Comparison of ENCODE assay signal across 15 cellular contexts in genomic region chr1:171127481-171127880, GRCh38. TPM values are rescaled to one million over a fixed set of nuclear protein-coding genes. Genes with fewer than 3 reads are reported as not detected.
DNase-seq lines count a peak whose midpoint lies in the region; ATAC-seq and TF ChIP-seq lines count a peak whose summit lies in the region.
"Had no signal": no experiment of that assay in that cellular context is flagged by ENCODE, and none has a peak within 500 bp of the region (broad histone marks: within the 10 kb centered on the region; RNA-seq: fewer than 3 reads in every experiment).

No MANE protein-coding gene starts in this region.

- peaks cover 7% of the 10 kb centered on the region; the same call in 1 of the 2 replicates for H3K9me3 ChIP-seq in AG04450 (ENCODE audit: control insufficient read depth, insufficient read depth, low read length)
- H3K9me3 ChIP-seq: testis had no signal

- DNase-seq in AG04450 (ENCODE audit: low read depth, low spot score) (peak; percentile 77), HFFc6 (peak; percentile 38), chondrocyte (ENCODE audit: low spot score) (no peak), kidney glomerular epithelial cell (lab: John Stamatoyannopoulos, UW) (peak; percentile 20), nucleus accumbens (lab: John Stamatoyannopoulos, UW) (no peak)
- DNase-seq in effector CD4-positive, alpha-beta T cell: no peak
- DNase-seq: activated CD4-positive, alpha-beta memory T cell treated with anti-CD3 and anti-CD28 coated beads for 36 hours; effector memory CD4-positive, alpha-beta T cell; NCI-H2029; SHP77; testis had no signal

- no peak overlapping the region for H3K4me3 Mint-ChIP-seq in HFFc6
- H3K4me3 Mint-ChIP-seq in chondrocyte (ENCODE audit: unreplicated experiment): no peak overlapping the region
- H3K4me3 Mint-ChIP-seq in stimulated activated memory B cell treated with anti-CD40 and anti-IgM and Interleukin-4, amounts not matched to agents 10 μg/mL and 1 μg/mL and 100 μg/mL, for 72 hours: no peak overlapping the region
- H3K4me3 Mint-ChIP-seq: activated CD4-positive, alpha-beta memory T cell treated with anti-CD3 and anti-CD28 coated beads for 36 hours; activated T-helper 1 cell treated with anti-CD3 and anti-CD28 coated beads, Interleukin-12 subunit alpha, Interleukin-12 subunit beta, Interleukin-2, Interleukin-4 antibody, amounts not matched to agents 30 ng/mL and 10 ng/mL and 1 ng/mL, durations not matched to agents 14 hours and 24 hours and 36 hours had no signal

- no peak overlapping the region for H3K4me3 ChIP-seq in AG04450 (ENCODE audit: low read depth, low read length)
- H3K4me3 ChIP-seq: testis had no signal

- CTCF ChIA-PET in AG04450 (lab: Charles Lee): interaction anchor here (1.2 to 1.6 kb wide), 3 partner anchors 15 to 118 kb away, joined by 3 to 7 read pairs (median 4); no protein-coding TSS in a partner anchor

- no peaks in the 10 kb centered on the region for H3K27me3 ChIP-seq in AG04450 (ENCODE audit: control insufficient read depth, insufficient read depth, low read length)
- H3K27me3 ChIP-seq: testis had no signal

- H3K27ac ChIP-seq in AG04450 (ENCODE audit: low read depth, low read length): peak overlapping the region; percentile 66
- H3K27ac ChIP-seq: testis had no signal

- TF ChIP-seq CTCF in AG04450 (IDR thresholded peaks at IDR 0.05; ENCODE audit: low read depth, low read length): no peak
- no peak for TF ChIP-seq CTCF in HFFc6 (IDR thresholded peaks at IDR 0.05)
- TF ChIP-seq CTCF in chondrocyte (IDR thresholded peaks at IDR 0.05): no peak

- H3K36me3 Mint-ChIP-seq in HFFc6 (ENCODE audit: low read depth) (no peaks in the 10 kb centered on the region), chondrocyte (ENCODE audit: low read depth) (peaks cover 15% of the 10 kb centered on the region)
- H3K36me3 Mint-ChIP-seq in stimulated activated memory B cell treated with anti-CD40 and anti-IgM and Interleukin-4, amounts not matched to agents 10 μg/mL and 1 μg/mL and 100 μg/mL, for 72 hours: no peaks in the 10 kb centered on the region
- H3K36me3 Mint-ChIP-seq: activated CD4-positive, alpha-beta memory T cell treated with anti-CD3 and anti-CD28 coated beads for 36 hours had no signal

- POLR2A ChIA-PET in AG04450 (lab: Yijun Ruan, JAX): interaction anchor here (1.4 to 1.6 kb wide), 2 partner anchors 14 to 15 kb away, joined by 5 read pairs; no protein-coding TSS in a partner anchor

- H3K4me1 Mint-ChIP-seq in HFFc6 (ENCODE audit: low read depth) (peaks cover 9% of the 10 kb centered on the region), chondrocyte (ENCODE audit: low read depth) (peaks cover 49% of the 10 kb centered on the region)
- H3K4me1 Mint-ChIP-seq in stimulated activated memory B cell treated with anti-CD40 and anti-IgM and Interleukin-4, amounts not matched to agents 10 μg/mL and 1 μg/mL and 100 μg/mL, for 72 hours: no peaks in the 10 kb centered on the region

- H3K27ac Mint-ChIP-seq in HFFc6: no peak overlapping the region
- peak overlapping the region; percentile 78 for H3K27ac Mint-ChIP-seq in chondrocyte (ENCODE audit: unreplicated experiment)
- H3K27ac Mint-ChIP-seq in stimulated activated memory B cell treated with anti-CD40 and anti-IgM and Interleukin-4, amounts not matched to agents 10 μg/mL and 1 μg/mL and 100 μg/mL, for 72 hours: no peak overlapping the region
- H3K27ac Mint-ChIP-seq: activated CD4-positive, alpha-beta memory T cell treated with anti-CD3 and anti-CD28 coated beads for 36 hours; activated T-helper 1 cell treated with anti-CD3 and anti-CD28 coated beads, Interleukin-12 subunit alpha, Interleukin-12 subunit beta, Interleukin-2, Interleukin-4 antibody, amounts not matched to agents 30 ng/mL and 10 ng/mL and 1 ng/mL, durations not matched to agents 14 hours and 24 hours and 36 hours had no signal

- ATAC-seq in HG03039 (IDR thresholded peaks at IDR 0.05; ENCODE audit: unreplicated experiment): no peak
- ATAC-seq in stimulated activated memory B cell treated with anti-CD40 and anti-IgM and Interleukin-4, amounts not matched to agents 10 μg/mL and 1 μg/mL and 100 μg/mL, for 72 hours: no peak

- H3K9me3 Mint-ChIP-seq in HFFc6: no peaks in the 10 kb centered on the region
- H3K9me3 Mint-ChIP-seq in chondrocyte (ENCODE audit: low read depth): peaks cover 20% of the 10 kb centered on the region
- peaks cover 8% of the 10 kb centered on the region for H3K9me3 Mint-ChIP-seq in stimulated activated memory B cell treated with anti-CD40 and anti-IgM and Interleukin-4, amounts not matched to agents 10 μg/mL and 1 μg/mL and 100 μg/mL, for 72 hours
- H3K9me3 Mint-ChIP-seq: activated T-helper 1 cell treated with anti-CD3 and anti-CD28 coated beads, Interleukin-12 subunit alpha, Interleukin-12 subunit beta, Interleukin-2, Interleukin-4 antibody, amounts not matched to agents 30 ng/mL and 10 ng/mL and 1 ng/mL, durations not matched to agents 14 hours and 24 hours and 36 hours had no signal

- H3K27me3 Mint-ChIP-seq in HFFc6 (ENCODE audit: insufficient read depth): peaks cover 11% of the 10 kb centered on the region
- no peaks in the 10 kb centered on the region for H3K27me3 Mint-ChIP-seq in chondrocyte (ENCODE audit: low read depth)
- peaks cover 32% of the 10 kb centered on the region for H3K27me3 Mint-ChIP-seq in stimulated activated memory B cell treated with anti-CD40 and anti-IgM and Interleukin-4, amounts not matched to agents 10 μg/mL and 1 μg/mL and 100 μg/mL, for 72 hours

RNA-seq across cellular contexts. Expression of gene FMO3, which starts 36.8 kb away (rescaled TPM):
- 2.8 and 3.0 TPM in 2 replicates for polyA plus RNA-seq in AG04450 (2011; rRNA removed)
- 0.51 and 1.4 TPM in 2 replicates for polyA minus RNA-seq in AG04450 (2011; rRNA and poly(A)+ RNA removed)
- under 1 TPM in 4 of 6 experiments, not detected in 2; 0.23 to 0.89 (median 0.40) TPM for total RNA-seq in HFFc6 (2021; fragmentation: NEBNext Ultra II Directional; extraction: Animal tissue kit (Norgen Biotek cat#: 25700))
- 0.21 to 0.31 TPM (median 0.27 TPM) in 3 replicates for total RNA-seq in chondrocyte
- total RNA-seq: activated CD4-positive, alpha-beta memory T cell treated with anti-CD3 and anti-CD28 coated beads for 36 hours; activated T-helper 1 cell treated with anti-CD3 and anti-CD28 coated beads, Interleukin-12 subunit alpha, Interleukin-12 subunit beta, Interleukin-2, Interleukin-4 antibody, amounts not matched to agents 30 ng/mL and 10 ng/mL and 1 ng/mL, durations not matched to agents 14 hours and 24 hours and 36 hours; lung microvascular endothelial cell had no signal

RNA-seq across cellular contexts. Expression of gene FMO2, which starts 57.6 kb away (rescaled TPM):
- 2.0 and 2.6 TPM in 2 replicates for polyA plus RNA-seq in AG04450 (2011; rRNA removed)
- 2.1 and 2.3 TPM in 2 replicates for polyA minus RNA-seq in AG04450 (2011; rRNA and poly(A)+ RNA removed)
- not detected for total RNA-seq in HFFc6 (2021; fragmentation: NEBNext Ultra II Directional; extraction: Animal tissue kit (Norgen Biotek cat#: 25700))
- 0.24 to 0.87 TPM (median 0.55 TPM) in 3 replicates for total RNA-seq in chondrocyte
- total RNA-seq: activated CD4-positive, alpha-beta memory T cell treated with anti-CD3 and anti-CD28 coated beads for 36 hours; activated T-helper 1 cell treated with anti-CD3 and anti-CD28 coated beads, Interleukin-12 subunit alpha, Interleukin-12 subunit beta, Interleukin-2, Interleukin-4 antibody, amounts not matched to agents 30 ng/mL and 10 ng/mL and 1 ng/mL, durations not matched to agents 14 hours and 24 hours and 36 hours had no signal

Comparison
In these comparisons a context has a peak if more than half of its experiments do, and no peak if none do; other contexts are left out.
1. DNase-seq: peak in AG04450 (single experiment), HFFc6 (single experiment) and kidney glomerular epithelial cell (single experiment); none in chondrocyte (single experiment), effector CD4-positive, alpha-beta T cell (single experiment) and nucleus accumbens (0 of 56).